8 cellular contexts compared by ENCODE assay signal in genomic region chr3:132536442-132537153, GRCh38.
DNase-seq lines count a peak whose midpoint lies in the region; ATAC-seq and TF ChIP-seq lines count a peak whose summit lies in the region.

No MANE protein-coding gene starts in this region.

- POLR2A ChIA-PET in PC-3 (lab: Charles Lee; ENCODE audit: unreplicated experiment) = no interaction called here

- TF ChIP-seq CTCF in PC-3 (conservative IDR thresholded peaks at IDR 0.05; ENCODE audit: low read depth, low read length) = no peak
- TF ChIP-seq CTCF in coronary artery (IDR thresholded peaks at IDR 0.05) = no peak

- H3K27me3 Mint-ChIP-seq in activated CD4-positive, alpha-beta T cell treated with anti-CD3 and anti-CD28 coated beads, Interleukin-2, amount 10 ng/mL, durations not matched to agents 24 days and 14 days = no peaks in the 10 kb centered on the region

- CTCF ChIA-PET in PC-3 (lab: Charles Lee) = interaction anchor here (0.7 to 0.9 kb wide), 2 partner anchors 105 to 218 kb away, joined by 4 to 10 read pairs; no protein-coding TSS in a partner anchor

- no peaks in the 10 kb centered on the region for H3F3A ChIP-seq in PC-3 (ENCODE audit: low read length, unreplicated experiment)

- H2AFZ ChIP-seq in PC-3 (ENCODE audit: low read length) = no peak overlapping the region

- H3K27ac Mint-ChIP-seq in activated CD4-positive, alpha-beta T cell treated with anti-CD3 and anti-CD28 coated beads, Interleukin-2, amount 10 ng/mL, durations not matched to agents 24 days and 14 days = peak overlapping the region; percentile 89

- no peaks in the 10 kb centered on the region for H4K20me1 ChIP-seq in PC-3 (ENCODE audit: low read length)

- H3K4me2 ChIP-seq in PC-3 (ENCODE audit: low read length) = no peak overlapping the region

- H3K9ac ChIP-seq in PC-3 (ENCODE audit: low read length) = no peak overlapping the region

- no TSS peak for BruUV-seq in PC-3 (replicated peaks; lab: Mats Ljungman, UMichigan)

- H3K36me3 Mint-ChIP-seq in activated CD4-positive, alpha-beta T cell treated with anti-CD3 and anti-CD28 coated beads, Interleukin-2, amount 10 ng/mL, durations not matched to agents 24 days and 14 days (ENCODE audit: low read depth) = peaks cover 27% of the 10 kb centered on the region

- H3K9me3 ChIP-seq in PC-3 (ENCODE audit: low read length) = no peaks in the 10 kb centered on the region

- H3K4me3 Mint-ChIP-seq in activated CD4-positive, alpha-beta T cell treated with anti-CD3 and anti-CD28 coated beads, Interleukin-2, amount 10 ng/mL, durations not matched to agents 24 days and 14 days = no peak overlapping the region

- DNase-seq in activated CD4-positive, alpha-beta T cell treated with anti-CD3 and anti-CD28 coated beads, Interleukin-2, amount 10 ng/mL, durations not matched to agents 24 days and 14 days = no peak
- no peak for DNase-seq in activated CD4-positive, alpha-beta T cell treated with anti-CD3 and anti-CD28 coated beads for 48 hours
- DNase-seq in PC-3 (no peak), coronary artery (ENCODE audit: low spot score) (no peak), NCI-H2196 treated with DMSO at 0.1 percent for 48 hours (lab: John Stamatoyannopoulos, UW; ENCODE audit: unreplicated experiment) (no peak), NOMO-1 treated with dmso at 0.1 percent for 144 hours (lab: John Stamatoyannopoulos, UW; ENCODE audit: unreplicated experiment) (no peak)
- DNase-seq in stimulated activated naive CD8-positive, alpha-beta T cell treated with anti-CD3 and anti-CD28 coated beads, Interleukin-15, Interleukin-2, amounts not matched to agents 100 U/mL and 50 U/mL, for 24 hours = no peak

- no peaks in the 10 kb centered on the region for H3K79me2 ChIP-seq in PC-3 (ENCODE audit: low read length)

- H3K4me1 ChIP-seq in PC-3 (ENCODE audit: insufficient read depth, low read length) = no peaks in the 10 kb centered on the region

- no peaks in the 10 kb centered on the region for H3K9me3 Mint-ChIP-seq in activated CD4-positive, alpha-beta T cell treated with anti-CD3 and anti-CD28 coated beads, Interleukin-2, amount 10 ng/mL, durations not matched to agents 24 days and 14 days

- no peak overlapping the region for H3K27ac ChIP-seq in PC-3 (ENCODE audit: low read length)
- peak overlapping the region; percentile 12 to 59 for H3K27ac ChIP-seq in coronary artery

- H3K4me3 ChIP-seq in PC-3 (ENCODE audit: low read length) (no peak overlapping the region), coronary artery (no peak overlapping the region)

- H3K27me3 ChIP-seq in PC-3 (ENCODE audit: low read length) = no peaks in the 10 kb centered on the region

- H3K36me3 ChIP-seq in PC-3 (ENCODE audit: low read depth, low read length) = no peaks in the 10 kb centered on the region

- ATAC-seq in PC-3 (peak; percentile 38; the same call in 1 of the 2 replicates), GM21447 (IDR thresholded peaks at IDR 0.05; ENCODE audit: unreplicated experiment) (no peak)
- ATAC-seq in stimulated activated naive CD8-positive, alpha-beta T cell treated with anti-CD3 and anti-CD28 coated beads, Interleukin-15, Interleukin-2, amounts not matched to agents 100 U/mL and 50 U/mL, for 24 hours = peak; percentile 94

- H3K9me2 ChIP-seq in PC-3 (replicated peaks; ENCODE audit: low read length) = no peaks in the 10 kb centered on the region

- peaks cover 14% of the 10 kb centered on the region for H3K4me1 Mint-ChIP-seq in activated CD4-positive, alpha-beta T cell treated with anti-CD3 and anti-CD28 coated beads, Interleukin-2, amount 10 ng/mL, durations not matched to agents 24 days and 14 days

- intact Hi-C loops in activated CD4-positive, alpha-beta T cell treated with anti-CD3 and anti-CD28 coated beads, Interleukin-2, amount 10 ng/mL, durations not matched to agents 24 days and 14 days (cut with micrococcal nuclease) = loop anchor here (1.0 to 5.0 kb wide), 5 partner anchors 14 to 184 kb away; partner anchors contain the start of gene UBA5
- intact Hi-C loops in PC-3 (cut with micrococcal nuclease) = loop anchor here (1.0 to 10.0 kb wide), 2 partner anchors 106 to 192 kb away; no protein-coding TSS in a partner anchor
